21 cellular contexts compared by ENCODE assay signal in the genomic region with DNA sequence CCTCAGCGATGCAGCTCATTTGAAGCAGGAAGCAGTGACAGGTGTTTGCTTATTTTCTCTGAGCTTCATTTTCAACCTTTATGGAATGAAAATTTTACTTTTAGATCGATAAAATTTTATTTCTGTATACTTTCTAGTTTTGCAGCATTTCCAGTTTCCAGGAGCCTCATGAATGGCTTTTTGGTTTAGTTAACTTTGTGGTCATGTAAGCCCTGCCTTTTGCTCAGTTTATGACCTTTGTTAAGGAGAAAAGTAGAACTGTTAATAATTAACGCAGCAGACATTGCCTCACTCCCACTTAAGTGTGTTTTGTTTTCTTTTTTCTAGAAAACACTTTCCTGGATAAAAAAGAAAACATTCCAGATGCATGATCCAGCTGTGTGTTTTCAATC. TPM values are rescaled to one million over a fixed set of nuclear protein-coding genes. Genes with fewer than 3 reads are reported as not detected.
DNase-seq lines count a peak whose midpoint lies in the region; ATAC-seq and TF ChIP-seq lines count a peak whose summit lies in the region.
"Had no signal": no experiment of that assay in that cellular context is flagged by ENCODE, and none has a peak within 500 bp of the region (broad histone marks: within the 10 kb centered on the region; RNA-seq: fewer than 3 reads in every experiment).

No MANE protein-coding gene starts in this region.

- H4K20me1 ChIP-seq in hepatocyte (ENCODE audit: insufficient read depth, poor library complexity, severe bottlenecking): no peaks in the 10 kb centered on the region

- H3K27ac ChIP-seq in C4-2B (peak overlapping the region; percentile 51; the same call in 1 of the 2 replicates), hepatocyte (peak overlapping the region; percentile 84), muscle layer of duodenum (ENCODE audit: low read length) (peak overlapping the region; percentile 6), SJCRH30 (no peak overlapping the region)
- H3K27ac ChIP-seq: heart left ventricle, psoas muscle, RWPE1, vagina had no signal

- H3K27me3 ChIP-seq in hepatocyte (no peaks in the 10 kb centered on the region), muscle layer of duodenum (ENCODE audit: low read depth, low read length) (no peaks in the 10 kb centered on the region), SJCRH30 (no peaks in the 10 kb centered on the region)
- H3K27me3 ChIP-seq: heart left ventricle, vagina had no signal

- no peaks in the 10 kb centered on the region for H3K9me2 ChIP-seq in hepatocyte (replicated peaks; ENCODE audit: insufficient read depth)

- H3K4me3 ChIP-seq in hepatocyte (no peak overlapping the region), muscle layer of duodenum (ENCODE audit: low read depth in 1 of 2, low read length in 2 of 2) (no peak overlapping the region), SJCRH30 (no peak overlapping the region)
- H3K4me3 ChIP-seq: heart left ventricle, psoas muscle, vagina had no signal

- H3K9me3 ChIP-seq in hepatocyte (ENCODE audit: low read depth) (no peaks in the 10 kb centered on the region), muscle layer of duodenum (ENCODE audit: control insufficient read depth in 1 of 2, low read length in 2 of 2) (no peaks in the 10 kb centered on the region), SJCRH30 (replicated peaks) (no peaks in the 10 kb centered on the region)
- H3K9me3 ChIP-seq: heart left ventricle, psoas muscle, vagina had no signal

- WGBS in hepatocyte (ENCODE audit: low lambda C conversion rate, missing lambda C conversion rate): 61% methylated on average over 3 of the region's 3 CpGs

- H3K4me2 ChIP-seq in hepatocyte: peak overlapping the region; percentile 11

- H3K36me3 ChIP-seq in hepatocyte (replicated peaks; ENCODE audit: insufficient read depth, low read depth) (peaks cover 4% of the 10 kb centered on the region), muscle layer of duodenum (ENCODE audit: control insufficient read depth in 1 of 2, insufficient read depth in 2 of 2, low read length in 2 of 2) (peaks cover 51 to 63% of the 10 kb centered on the region in 2 donors), SJCRH30 (peaks cover 68% of the 10 kb centered on the region)

- H3K4me1 ChIP-seq in hepatocyte (ENCODE audit: insufficient read depth): peaks cover 11% of the 10 kb centered on the region
- H3K4me1 ChIP-seq in muscle layer of duodenum (ENCODE audit: control insufficient read depth in 1 of 2, insufficient read depth in 2 of 2, low read length in 2 of 2): peaks cover 0 to 3% of the 10 kb centered on the region in 2 donors
- no peaks in the 10 kb centered on the region for H3K4me1 ChIP-seq in SJCRH30

- no peak for ATAC-seq in GM18519 (IDR thresholded peaks at IDR 0.05; ENCODE audit: low FRiP score, unreplicated experiment)
- ATAC-seq: heart left ventricle, psoas muscle had no signal

- DNase-seq in HuH-7 (ENCODE audit: low spot score): peak; percentile 28
- peak; percentile 61 for DNase-seq in hepatocyte (ENCODE audit: low spot score)
- no peak for DNase-seq in SJCRH30
- DNase-seq in activated gamma-delta T cell treated with Interleukin-2 at 50 U/mL for 16 hours: no peak
- DNase-seq in NCI-H1417 (lab: John Stamatoyannopoulos, UW): no peak
- DNase-seq: activated CD4-positive, alpha-beta T cell treated with anti-CD3 and anti-CD28 coated beads, Interleukin-2, amount 10 ng/mL, durations not matched to agents 24 days and 14 days; activated naive CD4-positive, alpha-beta T cell; CD4-positive, alpha-beta memory T cell; DND-41; endodermal cell; heart left ventricle; immature natural killer cell; Karpas-422; NCI-H1092 treated with DMSO at 0.1 percent for 48 hours; psoas muscle; stimulated activated CD8-positive, alpha-beta memory T cell treated with anti-CD3 and anti-CD28 coated beads, Interleukin-4, amount 100 ng/mL, for 48 hours had no signal

- H3K79me2 ChIP-seq in hepatocyte: peaks cover 13% of the 10 kb centered on the region

- H2AFZ ChIP-seq in hepatocyte: no peak overlapping the region

- TF ChIP-seq CTCF in C4-2B (conservative IDR thresholded peaks at IDR 0.05) (no peak), hepatocyte (IDR thresholded peaks at IDR 0.05; ENCODE audit: poor library complexity) (no peak)

RNA-seq across cellular contexts. Expression of gene FARP2, which starts 4.4 kb away (rescaled TPM):
- total RNA-seq in hepatocyte: 29.1 and 29.3 TPM in 2 replicates
- 28.4 and 29.6 TPM in 2 replicates for polyA plus RNA-seq in hepatocyte
- total RNA-seq in SJCRH30 (2014; rRNA removed; shearing (Covaris generic)): 68.6 and 69.6 TPM in 2 replicates

RNA-seq across cellular contexts. Expression of gene SEPTIN2, which starts 35.9 kb away (rescaled TPM):
- total RNA-seq in hepatocyte: 373 and 388 TPM in 2 replicates
- polyA plus RNA-seq in hepatocyte: 314 and 315 TPM in 2 replicates
- 589 and 661 TPM in 2 replicates for total RNA-seq in SJCRH30 (2014; rRNA removed; shearing (Covaris generic))

RNA-seq across cellular contexts. Expression of gene HDLBP, which starts 36.2 kb away (rescaled TPM):
- total RNA-seq in hepatocyte: 393 and 437 TPM in 2 replicates
- polyA plus RNA-seq in hepatocyte: 389 and 394 TPM in 2 replicates
- 522 and 557 TPM in 2 replicates for total RNA-seq in SJCRH30 (2014; rRNA removed; shearing (Covaris generic))

Comparison
In these comparisons a context has a peak if more than half of its experiments do, and no peak if none do; other contexts are left out.
1. DNase-seq: peak in HuH-7 (single experiment) and hepatocyte (single experiment); none in SJCRH30 (0 of 2), activated gamma-delta T cell treated with Interleukin-2 at 50 U/mL for 16 hours (single experiment) and NCI-H1417 (0 of 3).